Comparison of ENCODE assay signal across 9 cellular contexts in the genomic region with DNA sequence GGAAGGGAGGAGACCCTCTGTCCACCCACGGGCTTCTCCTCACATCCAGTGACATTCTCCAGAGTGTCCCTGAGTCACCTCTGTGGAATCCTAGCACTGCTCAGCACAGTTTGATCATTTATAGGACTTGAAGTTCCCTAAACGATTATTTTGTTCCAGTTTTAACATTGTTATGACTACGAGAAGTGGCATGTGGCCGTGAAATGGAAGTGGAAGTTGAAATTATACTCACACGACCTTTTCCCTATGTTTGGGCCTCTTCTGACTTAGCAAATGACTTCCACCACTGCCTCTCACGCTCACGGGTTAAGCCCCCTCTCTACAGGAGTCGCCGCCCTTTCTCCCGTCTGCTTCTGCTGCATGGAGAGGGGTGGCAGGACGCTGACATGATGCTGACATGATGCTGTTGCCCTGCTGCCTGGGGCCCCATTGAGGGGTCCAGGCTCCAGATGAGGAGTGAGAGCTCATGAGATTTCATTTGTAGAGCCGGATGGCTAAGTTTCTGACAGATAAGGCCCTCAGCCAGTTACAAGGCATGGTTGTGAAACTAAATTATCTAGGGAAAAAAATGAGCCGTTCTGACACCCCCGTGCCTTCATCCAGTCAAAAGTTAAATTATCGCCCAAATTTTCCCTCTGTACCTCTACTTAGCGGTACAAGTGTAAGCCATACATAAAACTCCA.
DNase-seq lines count a peak whose midpoint lies in the region; ATAC-seq and TF ChIP-seq lines count a peak whose summit lies in the region.
"Had no signal": no experiment of that assay in that cellular context is flagged by ENCODE, and none has a peak within 500 bp of the region (broad histone marks: within the 10 kb centered on the region; RNA-seq: fewer than 3 reads in every experiment).

No MANE protein-coding gene starts in this region.

- no peak for TF ChIP-seq CTCF in upper lobe of left lung (IDR thresholded peaks at IDR 0.05)

- ATAC-seq in upper lobe of left lung (ENCODE audit: low FRiP score in 2 of 2) = peak; percentile 67 to 81
- ATAC-seq in GM19397 (IDR thresholded peaks at IDR 0.05; ENCODE audit: unreplicated experiment) = no peak

- H3K27ac ChIP-seq in mesodermal cell (ENCODE audit: low read depth, low read length, severe bottlenecking) (peak overlapping the region; percentile 95), upper lobe of left lung (peak overlapping the region; percentile 11 to 73 (median 53))

- no peaks in the 10 kb centered on the region for H3K27me3 ChIP-seq in upper lobe of left lung

- H3K4me3 ChIP-seq in mesodermal cell (ENCODE audit: extremely low read depth, insufficient read depth, low read length, poor library complexity, severe bottlenecking) (no peak overlapping the region), upper lobe of left lung (no peak overlapping the region)

- peaks cover 10% of the 10 kb centered on the region for H3K9me3 ChIP-seq in mesodermal cell (ENCODE audit: control insufficient read depth, low read length)
- no peaks in the 10 kb centered on the region for H3K9me3 ChIP-seq in upper lobe of left lung

- peak in 2 of 4 donors; percentile 40 to 48 for TF ChIP-seq EP300 in upper lobe of left lung (IDR thresholded peaks at IDR 0.05)

- H3K4me1 ChIP-seq in mesodermal cell (ENCODE audit: control insufficient read depth, insufficient read depth, low read length, poor library complexity, severe bottlenecking) (peaks cover 11% of the 10 kb centered on the region), upper lobe of left lung (peaks cover 0 to 11% (median 0%) of the 10 kb centered on the region in 4 donors)

- 82 to 88% methylated on average over 9 of the region's 16 CpGs for WGBS in mesodermal cell (ENCODE audit: insufficient coverage in 2 of 2), 2 experiments
- 75 to 78% methylated on average over 16 of the region's 16 CpGs for WGBS in upper lobe of left lung, 2 donors

- H3K36me3 ChIP-seq in mesodermal cell (ENCODE audit: control insufficient read depth, insufficient read depth, low read length) = no peaks in the 10 kb centered on the region
- H3K36me3 ChIP-seq in upper lobe of left lung = no peaks in the 10 kb centered on the region

- peak; percentile 62 for DNase-seq in LHCN-M2 (ENCODE audit: low read depth)
- peak; percentile 71 for DNase-seq in fibroblast of gingiva (ENCODE audit: low read depth)
- no peak for DNase-seq in upper lobe of left lung
- DNase-seq in Ammon's horn (ENCODE audit: low spot score) = no peak
- no peak for DNase-seq in NCI-H1048 (lab: John Stamatoyannopoulos, UW)
- DNase-seq: DMS153, NCI-H226 had no signal

- no peak for TF ChIP-seq POLR2A in upper lobe of left lung (IDR thresholded peaks at IDR 0.05)

Comparison
In these comparisons a context has a peak if more than half of its experiments do, and no peak if none do; other contexts are left out.
1. DNase-seq: peak in LHCN-M2 (single experiment) and fibroblast of gingiva (single experiment); none in upper lobe of left lung (0 of 2), Ammon's horn (single experiment) and NCI-H1048 (single experiment).